Comparison of ENCODE assay signal across 11 cellular contexts in genomic region chr17:50347087-50347893, GRCh38. TPM values are rescaled to one million over a fixed set of nuclear protein-coding genes. Genes with fewer than 3 reads are reported as not detected.
DNase-seq lines count a peak whose midpoint lies in the region; ATAC-seq, FAIRE-seq and TF ChIP-seq lines count a peak whose summit lies in the region.
"Had no signal": no experiment of that assay in that cellular context is flagged by ENCODE, and none has a peak within 500 bp of the region (broad histone marks: within the 10 kb centered on the region; RNA-seq: fewer than 3 reads in every experiment).

No MANE protein-coding gene starts in this region.

- peak overlapping the region; percentile 81 for H3K4me3 ChIP-seq in bronchial epithelial cell (ENCODE audit: low read depth, low read length)
- peak overlapping the region; percentile 78 to 92 for H3K4me3 ChIP-seq in aorta (ENCODE audit: low read length in 2 of 2)

- peaks cover 50% of the 10 kb centered on the region for H3K4me1 Mint-ChIP-seq in activated naive CD4-positive, alpha-beta T cell treated with anti-CD3 and anti-CD28 coated beads, Interleukin-2, amount 50 U/mL, for 24 hours

- no peak for FAIRE-seq in bronchial epithelial cell (lab: Jason Lieb, UNC)
- FAIRE-seq: G401.6 had no signal

- peak overlapping the region; percentile 90 for H3K27ac Mint-ChIP-seq in activated naive CD4-positive, alpha-beta T cell treated with anti-CD3 and anti-CD28 coated beads, Interleukin-2, amount 50 U/mL, for 24 hours

- ATAC-seq in aorta (ENCODE audit: low FRiP score) = no peak
- ATAC-seq in HG03196 (IDR thresholded peaks at IDR 0.05; ENCODE audit: unreplicated experiment) = no peak

- intact Hi-C loops in aorta (cut with DNase I) = no loop called here

- H3K9me3 ChIP-seq in aorta (ENCODE audit: control insufficient read depth, low read length) = no peaks in the 10 kb centered on the region
- H3K9me3 ChIP-seq: mucosa of descending colon had no signal

- no peak for DNase-seq in activated naive CD4-positive, alpha-beta T cell treated with anti-CD3 and anti-CD28 coated beads, Interleukin-2, amount 50 U/mL, for 16 hours
- DNase-seq in bronchial epithelial cell (ENCODE audit: low read depth) (no peak), mesenteric fat pad (ENCODE audit: low spot score) (peak; percentile 80), aorta (peak in 1 of 2 donors; percentile 68), GM19238 (ENCODE audit: insufficient read length, low spot score) (no peak), NCI-H69 (lab: John Stamatoyannopoulos, UW) (no peak)
- DNase-seq: NCI-H510A treated with DMSO at 0.1 percent for 48 hours had no signal

- peak overlapping the region; percentile 89 for H3K4me3 Mint-ChIP-seq in activated naive CD4-positive, alpha-beta T cell treated with anti-CD3 and anti-CD28 coated beads, Interleukin-2, amount 50 U/mL, for 24 hours

- peaks cover 3% of the 10 kb centered on the region for H3K36me3 Mint-ChIP-seq in activated naive CD4-positive, alpha-beta T cell treated with anti-CD3 and anti-CD28 coated beads, Interleukin-2, amount 50 U/mL, for 24 hours

- no peaks in the 10 kb centered on the region for H3K4me1 ChIP-seq in aorta (ENCODE audit: control insufficient read depth in 1 of 2, insufficient read depth in 2 of 2, low read length in 2 of 2)

- no peak for TF ChIP-seq CTCF in bronchial epithelial cell (IDR thresholded peaks at IDR 0.05; ENCODE audit: insufficient read depth, low read length, severe bottlenecking)

- H3K27ac ChIP-seq in aorta (ENCODE audit: low read depth in 1 of 2, low read length in 2 of 2) = no peak overlapping the region

- 23% methylated on average over 18 to 19 of the region's 19 CpGs for WGBS in aorta, 2 donors

- H3K27me3 ChIP-seq in bronchial epithelial cell (ENCODE audit: control insufficient read depth, insufficient read depth, low read length) (no peaks in the 10 kb centered on the region), aorta (ENCODE audit: control insufficient read depth in 1 of 2, insufficient read depth in 2 of 2, low read length in 1 of 2) (no peaks in the 10 kb centered on the region)

- H3K27me3 Mint-ChIP-seq in activated naive CD4-positive, alpha-beta T cell treated with anti-CD3 and anti-CD28 coated beads, Interleukin-2, amount 50 U/mL, for 24 hours = no peaks in the 10 kb centered on the region

- H3K36me3 ChIP-seq in bronchial epithelial cell (ENCODE audit: control insufficient read depth, insufficient read depth, low read length) (no peaks in the 10 kb centered on the region), aorta (ENCODE audit: control insufficient read depth in 1 of 2, insufficient read depth in 2 of 2, low read length in 1 of 2) (no peaks in the 10 kb centered on the region)

- H3K9me3 Mint-ChIP-seq in activated naive CD4-positive, alpha-beta T cell treated with anti-CD3 and anti-CD28 coated beads, Interleukin-2, amount 50 U/mL, for 24 hours = no peaks in the 10 kb centered on the region

RNA-seq across cellular contexts. Expression of gene XYLT2, which starts 1.4 kb away (rescaled TPM):
- 19.5 and 26.6 TPM in 2 replicates for total RNA-seq in bronchial epithelial cell
- total RNA-seq in mesenteric fat pad = 14.4 TPM
- total RNA-seq in aorta = 10 to 100 TPM; 16.4 to 22.2 TPM
- 10 to 100 TPM in 1 of 2 donors, 1 to 10 TPM in 1; 4.0 to 19.3 TPM for polyA plus RNA-seq in aorta

RNA-seq across cellular contexts. Expression of gene MRPL27, which starts 25.7 kb away (rescaled TPM):
- total RNA-seq in bronchial epithelial cell (92.6 and 117 TPM in 2 replicates), mesenteric fat pad (51.5 TPM), aorta (10 to 100 TPM; 34.8 TPM)
- 100 to 1,000 TPM in 1 of 2 donors, 10 to 100 TPM in 1; 90.9 to 103 TPM for polyA plus RNA-seq in aorta

RNA-seq across cellular contexts. Expression of gene EME1, which starts 25.7 kb away (rescaled TPM):
- 0.13 and 0.53 TPM in 2 replicates for total RNA-seq in bronchial epithelial cell
- not detected for total RNA-seq in mesenteric fat pad
- 1 to 10 TPM in 1 of 2 donors, not detected in 1; 2.0 TPM for total RNA-seq in aorta
- under 1 TPM in 1 of 2 donors, not detected in 1; 0.49 TPM for polyA plus RNA-seq in aorta

RNA-seq across cellular contexts. Expression of gene LRRC59, which starts 50.0 kb away (rescaled TPM):
- total RNA-seq in bronchial epithelial cell = 235 and 279 TPM in 2 replicates
- 126 TPM for total RNA-seq in mesenteric fat pad
- total RNA-seq in aorta = 10 to 100 TPM; 46.7 to 77.6 TPM
- polyA plus RNA-seq in aorta = 10 to 100 TPM; 33.1 to 44.1 TPM
